Comparison of ENCODE assay signal across 16 cellular contexts in the genomic region with DNA sequence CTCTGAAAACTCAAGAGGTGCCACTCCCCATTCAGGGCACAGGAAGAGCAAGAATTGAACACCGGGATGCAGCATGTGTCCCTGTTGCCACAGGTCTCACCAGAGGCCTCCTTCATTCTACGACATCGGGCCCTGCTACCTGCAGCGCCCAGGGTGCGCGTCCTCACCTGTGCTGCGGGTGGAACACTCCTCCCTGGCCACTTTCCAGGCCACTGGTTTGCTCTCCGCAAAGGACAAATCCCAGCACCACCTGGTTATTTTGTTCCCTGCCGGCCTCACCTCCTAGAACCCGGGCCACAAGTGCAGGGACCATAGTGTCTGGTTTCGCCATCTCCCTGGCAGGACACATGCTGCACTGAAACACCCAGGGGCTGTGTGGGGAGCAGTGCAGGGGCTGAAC. TPM values are rescaled to one million over a fixed set of nuclear protein-coding genes. Genes with fewer than 3 reads are reported as not detected.
A peak's percentile ranks its signal among the peaks of the same experiment; 100 is the strongest.
DNase-seq lines count a peak whose midpoint lies in the region; ATAC-seq and TF ChIP-seq lines count a peak whose summit lies in the region.
"Had no signal": no experiment of that assay in that cellular context is flagged by ENCODE, and none has a peak within 500 bp of the region (broad histone marks: within the 10 kb centered on the region; RNA-seq: fewer than 3 reads in every experiment).

No MANE protein-coding gene starts in this region.

- TF ChIP-seq CTCF in cardiac muscle cell (IDR thresholded peaks at IDR 0.05; ENCODE audit: low read depth, low read length), result no peak
- TF ChIP-seq CTCF in RWPE1 (conservative IDR thresholded peaks at IDR 0.05; ENCODE audit: low read depth), result no peak
- no peak for TF ChIP-seq CTCF in neutrophil (IDR thresholded peaks at IDR 0.05)

- intact Hi-C loops in cardiac septum (cut with DNase I), result loop anchor here (5.0 kb wide), 4 partner anchors 93 to 1573 kb away; a partner anchor contains a TSS

- ATAC-seq in GM21529 (IDR thresholded peaks at IDR 0.05; ENCODE audit: unreplicated experiment) (no peak), HG03135 (IDR thresholded peaks at IDR 0.05; ENCODE audit: unreplicated experiment) (no peak)

- no peak overlapping the region for H3K4me3 ChIP-seq in cardiac muscle cell
- no peak overlapping the region for H3K4me3 ChIP-seq in neutrophil (ENCODE audit: low read depth in 1 of 2, low read length in 1 of 2)
- H3K4me3 ChIP-seq: PC-9 had no signal

- POLR2A ChIA-PET in RWPE1 (lab: Yijun Ruan, JAX; ENCODE audit: low non-redundant PET), result no interaction called here

- DNase-seq in cardiac muscle cell (ENCODE audit: low read depth in 1 of 2, low spot score in 1 of 2) (no peak), cardiac septum (ENCODE audit: low spot score) (no peak), RWPE1 (ENCODE audit: low spot score) (no peak), NCI-H1048 (lab: John Stamatoyannopoulos, UW) (no peak)
- DNase-seq: DMS79, MM.1S, NCI-H1092 treated with DMSO at 0.1 percent for 48 hours, NCI-H1694, NCI-H2081 treated with DMSO at 0.1 percent for 48 hours, NCI-H510A, NCI-H82, PC-9 had no signal

- H3K27me3 ChIP-seq in cardiac muscle cell (no peaks in the 10 kb centered on the region), neutrophil (no peaks in the 10 kb centered on the region)

- H3K4me1 ChIP-seq in cardiac muscle cell (ENCODE audit: low read depth) (no peaks in the 10 kb centered on the region), neutrophil (ENCODE audit: control insufficient read depth in 1 of 2, insufficient read depth in 1 of 2, low read depth in 1 of 2, low read length in 1 of 2) (peaks cover 20 to 21% of the 10 kb centered on the region in 2 experiments)

- H3K36me3 ChIP-seq in cardiac muscle cell, result no peaks in the 10 kb centered on the region
- peaks cover 53% of the 10 kb centered on the region for H3K36me3 ChIP-seq in neutrophil

- CTCF ChIA-PET in RWPE1 (lab: Yijun Ruan, JAX), result no interaction called here

- H3K27ac ChIP-seq in cardiac muscle cell (peak overlapping the region; percentile 79), RWPE1 (peak overlapping the region; percentile 52), neutrophil (peak overlapping the region; percentile 49)
- H3K27ac ChIP-seq: HL-60 had no signal

- H3K9me3 ChIP-seq in cardiac muscle cell (ENCODE audit: low read depth) (no peaks in the 10 kb centered on the region), neutrophil (no peaks in the 10 kb centered on the region)

RNA-seq across cellular contexts. Expression of a gene that starts 14.3 kb away (rescaled TPM):
- total RNA-seq in cardiac muscle cell (121 and 140 TPM in 2 replicates), cardiac septum (53.1 TPM)
- polyA plus RNA-seq in cardiac muscle cell, result 112 and 136 TPM in 2 replicates

RNA-seq across cellular contexts. Expression of a gene that starts 16.4 kb away (rescaled TPM):
- total RNA-seq in cardiac muscle cell (30.7 and 36.0 TPM in 2 replicates), cardiac septum (14.6 TPM)
- 7.7 and 9.9 TPM in 2 replicates for polyA plus RNA-seq in cardiac muscle cell

RNA-seq across cellular contexts. Expression of a gene that starts 17.1 kb away (rescaled TPM):
- total RNA-seq in cardiac muscle cell (15.1 and 18.7 TPM in 2 replicates), cardiac septum (18.9 TPM)
- 13.6 and 23.5 TPM in 2 replicates for polyA plus RNA-seq in cardiac muscle cell

RNA-seq across cellular contexts. Expression of a gene that starts 39.9 kb away (rescaled TPM):
- 31.1 and 47.3 TPM in 2 replicates for total RNA-seq in cardiac muscle cell
- 25.9 and 29.9 TPM in 2 replicates for polyA plus RNA-seq in cardiac muscle cell
- 13.8 TPM for total RNA-seq in cardiac septum

RNA-seq across cellular contexts. Expression of a gene that starts 43.9 kb away (rescaled TPM):
- 65.2 and 103 TPM in 2 replicates for total RNA-seq in cardiac muscle cell
- 53.4 and 60.7 TPM in 2 replicates for polyA plus RNA-seq in cardiac muscle cell
- 48.4 TPM for total RNA-seq in cardiac septum
